In genomic region chr18:7892556-7892955, GRCh38 we compare ENCODE assay signal across 28 cellular contexts.
"Had no signal": no experiment of that assay in that cellular context is flagged by ENCODE, and none has a peak within 500 bp of the region (broad histone marks: within the 10 kb centered on the region; RNA-seq: fewer than 3 reads in every experiment).

No MANE protein-coding gene starts in this region.

- H3K4me3 ChIP-seq: ovary, prostate gland, right lobe of liver, sigmoid colon, stomach, thoracic aorta, thyroid gland, tibial nerve, upper lobe of right lung, uterus had no signal

- H3K36me3 ChIP-seq: neutrophil, ovary, prostate gland, right lobe of liver, sigmoid colon, stomach, thoracic aorta, thyroid gland, upper lobe of right lung, uterus had no signal

- DNase-seq: naive thymus-derived CD4-positive, alpha-beta T cell; natural killer cell; nephron progenitor cell; nucleus accumbens; ovary; right cardiac atrium; right lobe of liver; sigmoid colon; small intestine; stimulated activated CD4-positive, alpha-beta T cell treated with anti-CD3 and anti-CD28 coated beads, Interleukin-15, amount 100 ng/mL, for 24 hours; stimulated activated CD4-positive, alpha-beta T cell treated with anti-CD3 and anti-CD28 coated beads, Interleukin-2, amount 100 ng/mL, for 24 hours; stimulated activated CD4-positive, alpha-beta T cell treated with anti-CD3 and anti-CD28 coated beads, Interleukin-2, amount 100 ng/mL, for 48 hours; stimulated activated CD4-positive, alpha-beta T cell treated with anti-CD3 and anti-CD28 coated beads, Interleukin-4, amount 100 ng/mL, for 24 hours; stimulated activated naive B cell treated with anti-CD40 and anti-IgM and Interleukin-4, amounts not matched to agents 10 μg/mL and 1 μg/mL and 100 μg/mL, for 72 hours; stimulated activated naive CD4-positive, alpha-beta T cell treated with Interleukin-2 at 50 U/mL for 16 hours; stomach; thyroid gland; upper lobe of right lung; uterus had no signal

- H3K27me3 Mint-ChIP-seq: naive thymus-derived CD4-positive, alpha-beta T cell; stimulated activated naive B cell treated with anti-CD40 and anti-IgM and Interleukin-4, amounts not matched to agents 10 μg/mL and 1 μg/mL and 100 μg/mL, for 72 hours; stimulated activated naive CD8-positive, alpha-beta T cell treated with anti-CD3 and anti-CD28 coated beads, Interleukin-15, Interleukin-2, amounts not matched to agents 100 ng/mL and 50 ng/mL, for 24 hours; type B pancreatic cell had no signal

- H3K27me3 ChIP-seq: neutrophil, ovary, right lobe of liver, sigmoid colon, stomach, thyroid gland, tibial nerve, upper lobe of right lung, uterus had no signal

- H3K4me1 ChIP-seq: parathyroid adenoma, prostate gland, right lobe of liver, upper lobe of right lung, uterus had no signal

- H3K9ac ChIP-seq: parathyroid adenoma had no signal

- H3K9me3 Mint-ChIP-seq: natural killer cell; nephron progenitor cell; neural crest cell; stimulated activated naive CD8-positive, alpha-beta T cell treated with anti-CD3 and anti-CD28 coated beads, Interleukin-15, Interleukin-2, amounts not matched to agents 100 ng/mL and 50 ng/mL, for 24 hours; type B pancreatic cell had no signal

- ATAC-seq: naive thymus-derived CD4-positive, alpha-beta T cell; natural killer cell; right cardiac atrium; right lobe of liver; stimulated activated effector memory CD8-positive, alpha-beta T cell treated with anti-CD3 and anti-CD28 coated beads, Interleukin-12 subunit alpha, Interleukin-12 subunit beta, amount 100 ng/mL, for 72 hours; stimulated activated naive B cell treated with anti-CD40 and anti-IgM and Interleukin-4, amounts not matched to agents 10 μg/mL and 1 μg/mL and 100 μg/mL, for 72 hours; upper lobe of right lung had no signal

- H3K4me3 Mint-ChIP-seq: naive thymus-derived CD4-positive, alpha-beta T cell; natural killer cell; nephron progenitor cell; neural crest cell; stimulated activated effector memory CD8-positive, alpha-beta T cell treated with anti-CD3 and anti-CD28 coated beads, Interleukin-12 subunit alpha, Interleukin-12 subunit beta, amount 100 ng/mL, for 72 hours; stimulated activated naive B cell treated with anti-CD40 and anti-IgM and Interleukin-4, amounts not matched to agents 10 μg/mL and 1 μg/mL and 100 μg/mL, for 72 hours; stimulated activated naive CD8-positive, alpha-beta T cell treated with anti-CD3 and anti-CD28 coated beads, Interleukin-15, Interleukin-2, amounts not matched to agents 100 ng/mL and 50 ng/mL, for 24 hours; type B pancreatic cell had no signal

- H3K79me2 ChIP-seq: parathyroid adenoma had no signal

- H3K27ac ChIP-seq: neutrophil, ovary, parathyroid adenoma, prostate gland, right lobe of liver, sigmoid colon, stomach, thoracic aorta, thyroid gland, tibial nerve, upper lobe of right lung, uterus had no signal

- H2AFZ ChIP-seq: parathyroid adenoma had no signal

- H3K27ac Mint-ChIP-seq: naive thymus-derived CD4-positive, alpha-beta T cell; natural killer cell; nephron progenitor cell; stimulated activated effector memory CD8-positive, alpha-beta T cell treated with anti-CD3 and anti-CD28 coated beads, Interleukin-12 subunit alpha, Interleukin-12 subunit beta, amount 100 ng/mL, for 72 hours; stimulated activated naive B cell treated with anti-CD40 and anti-IgM and Interleukin-4, amounts not matched to agents 10 μg/mL and 1 μg/mL and 100 μg/mL, for 72 hours; stimulated activated naive CD8-positive, alpha-beta T cell treated with anti-CD3 and anti-CD28 coated beads, Interleukin-15, Interleukin-2, amounts not matched to agents 100 ng/mL and 50 ng/mL, for 24 hours; type B pancreatic cell had no signal

- H3K36me3 Mint-ChIP-seq: naive thymus-derived CD4-positive, alpha-beta T cell; natural killer cell; stimulated activated effector memory CD8-positive, alpha-beta T cell treated with anti-CD3 and anti-CD28 coated beads, Interleukin-12 subunit alpha, Interleukin-12 subunit beta, amount 100 ng/mL, for 72 hours; stimulated activated naive B cell treated with anti-CD40 and anti-IgM and Interleukin-4, amounts not matched to agents 10 μg/mL and 1 μg/mL and 100 μg/mL, for 72 hours; type B pancreatic cell had no signal

- H3K9me3 ChIP-seq: neutrophil, ovary, prostate gland, right lobe of liver, sigmoid colon, stomach, thoracic aorta, thyroid gland, tibial nerve, upper lobe of right lung, uterus had no signal

- H3K4me1 Mint-ChIP-seq: naive thymus-derived CD4-positive, alpha-beta T cell; natural killer cell; stimulated activated effector memory CD8-positive, alpha-beta T cell treated with anti-CD3 and anti-CD28 coated beads, Interleukin-12 subunit alpha, Interleukin-12 subunit beta, amount 100 ng/mL, for 72 hours; stimulated activated naive B cell treated with anti-CD40 and anti-IgM and Interleukin-4, amounts not matched to agents 10 μg/mL and 1 μg/mL and 100 μg/mL, for 72 hours had no signal
